ENCODE assay signal across 8 cellular contexts in the genomic region with DNA sequence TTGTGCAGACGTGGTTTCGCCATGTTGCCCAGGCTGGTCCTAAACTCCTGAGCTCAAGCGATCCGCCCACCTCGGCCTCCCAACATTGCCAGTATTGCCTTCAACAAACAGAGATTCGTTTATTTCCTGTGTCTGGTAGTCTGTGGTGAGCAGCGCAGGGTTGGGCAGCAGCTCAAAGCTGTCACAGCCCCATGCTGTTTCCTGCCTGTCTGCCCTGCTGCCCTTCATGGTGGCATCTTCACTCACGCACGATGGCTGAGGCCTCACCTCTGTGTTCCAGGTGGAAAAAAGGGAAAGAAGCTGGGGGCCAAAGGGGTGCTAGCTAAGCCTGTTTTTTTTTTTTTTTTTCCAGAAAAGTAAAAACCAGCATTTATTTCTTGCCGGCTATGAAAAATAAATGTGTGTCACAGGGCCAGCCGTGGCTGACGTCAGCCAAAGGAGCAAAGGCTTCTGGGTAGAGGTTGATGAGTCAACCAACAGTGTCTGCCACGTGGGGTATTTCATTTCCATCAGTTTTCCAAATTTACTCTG. TPM values are rescaled to one million over a fixed set of nuclear protein-coding genes. Genes with fewer than 3 reads are reported as not detected.
DNase-seq lines count a peak whose midpoint lies in the region; ATAC-seq and TF ChIP-seq lines count a peak whose summit lies in the region.

No MANE protein-coding gene starts in this region.

- H3K4me1 ChIP-seq in DND-41 (ENCODE audit: insufficient read depth, low read length): peaks cover 30% of the 10 kb centered on the region
- H3K4me1 ChIP-seq in SJSA1 (replicated peaks): peaks cover 16% of the 10 kb centered on the region
- H3K4me1 ChIP-seq in left ventricle myocardium inferior: peaks cover 52% of the 10 kb centered on the region

- peak overlapping the region in 1 of 2 experiments; percentile 40; a peak in 2 of 4 replicates for H3K4me3 ChIP-seq in DND-41 (ENCODE audit: low read depth in 1 of 2, low read length in 2 of 2)
- H3K4me3 ChIP-seq in SJSA1: peak overlapping the region; percentile 12; the same call in 1 of the 2 replicates
- H3K4me3 ChIP-seq in left ventricle myocardium inferior: peak overlapping the region; percentile 3

- no peaks in the 10 kb centered on the region for H3K9me3 Mint-ChIP-seq in activated naive CD4-positive, alpha-beta T cell treated with anti-CD3 and anti-CD28 coated beads, Interleukin-2, amount 10 ng/mL, durations not matched to agents 7 days and 5 days

- DNase-seq in DND-41: peak; percentile 86
- DNase-seq in SJSA1 (ENCODE audit: low read depth in 1 of 2, low spot score in 2 of 2): peak; percentile 80 to 91
- peak; percentile 87 for DNase-seq in activated naive CD4-positive, alpha-beta T cell treated with anti-CD3 and anti-CD28 coated beads, Interleukin-2, amount 10 ng/mL, durations not matched to agents 7 days and 5 days
- no peak for DNase-seq in left ventricle myocardium inferior
- peak; percentile 80 for DNase-seq in stimulated activated CD4-positive, alpha-beta T cell treated with anti-CD3 and anti-CD28 coated beads, Interleukin-4, amount 100 ng/mL, for 24 hours
- DNase-seq in DMS79 (lab: John Stamatoyannopoulos, UW): no peak
- DNase-seq in iPS-NIHi11 (ENCODE audit: low spot score): no peak

- TF ChIP-seq CTCF in DND-41 (IDR thresholded peaks at IDR 0.05; ENCODE audit: borderline replicate concordance, extremely low read depth, low read length, poor library complexity, severe bottlenecking): no peak
- TF ChIP-seq CTCF in left ventricle myocardium inferior (IDR thresholded peaks at IDR 0.05; ENCODE audit: borderline replicate concordance): no peak

- peaks cover 38% of the 10 kb centered on the region for H3K36me3 Mint-ChIP-seq in activated naive CD4-positive, alpha-beta T cell treated with anti-CD3 and anti-CD28 coated beads, Interleukin-2, amount 10 ng/mL, durations not matched to agents 7 days and 5 days

- H3K79me2 ChIP-seq in DND-41 (ENCODE audit: insufficient read depth, low read length): peaks cover 74% of the 10 kb centered on the region

- CTCF ChIA-PET in activated naive CD4-positive, alpha-beta T cell treated with anti-CD3 and anti-CD28 coated beads, Interleukin-2, amount 10 ng/mL, durations not matched to agents 7 days and 5 days (lab: Charles Lee): interaction anchor here (0.7 to 6.1 kb wide), 3 partner anchors 12 to 295 kb away, joined by 3 to 36 read pairs (median 5); no protein-coding TSS in a partner anchor

- H3K4me2 ChIP-seq in DND-41 (ENCODE audit: insufficient read depth, low read length): peak overlapping the region; percentile 66

- peaks cover 58% of the 10 kb centered on the region for H3K4me1 Mint-ChIP-seq in activated naive CD4-positive, alpha-beta T cell treated with anti-CD3 and anti-CD28 coated beads, Interleukin-2, amount 10 ng/mL, durations not matched to agents 7 days and 5 days

- intact Hi-C loops in left ventricle myocardium inferior (cut with micrococcal nuclease): no loop called here

- peaks cover 39% of the 10 kb centered on the region for H3K36me3 ChIP-seq in DND-41 (ENCODE audit: insufficient read depth, low read length)
- peaks cover 23% of the 10 kb centered on the region for H3K36me3 ChIP-seq in SJSA1
- peaks cover 27% of the 10 kb centered on the region for H3K36me3 ChIP-seq in left ventricle myocardium inferior

- H3K27me3 Mint-ChIP-seq in activated naive CD4-positive, alpha-beta T cell treated with anti-CD3 and anti-CD28 coated beads, Interleukin-2, amount 10 ng/mL, durations not matched to agents 7 days and 5 days: no peaks in the 10 kb centered on the region

- no peaks in the 10 kb centered on the region for H4K20me1 ChIP-seq in DND-41 (ENCODE audit: insufficient read depth, low read length)

- peak overlapping the region; percentile 62 for H2AFZ ChIP-seq in DND-41 (ENCODE audit: low read depth, low read length)

- peak overlapping the region; percentile 83 for H3K27ac ChIP-seq in DND-41 (ENCODE audit: low read length)
- peak overlapping the region; percentile 91 for H3K27ac ChIP-seq in SJSA1
- H3K27ac ChIP-seq in left ventricle myocardium inferior (replicated peaks): peak overlapping the region; percentile 36

- H3K4me3 Mint-ChIP-seq in activated naive CD4-positive, alpha-beta T cell treated with anti-CD3 and anti-CD28 coated beads, Interleukin-2, amount 10 ng/mL, durations not matched to agents 7 days and 5 days: peak overlapping the region; percentile 72

- H3K9me3 ChIP-seq in DND-41 (ENCODE audit: insufficient read depth, low read length, severe bottlenecking) (no peaks in the 10 kb centered on the region), SJSA1 (replicated peaks) (no peaks in the 10 kb centered on the region), left ventricle myocardium inferior (replicated peaks) (no peaks in the 10 kb centered on the region)

- no peaks in the 10 kb centered on the region for H3K27me3 ChIP-seq in DND-41 (ENCODE audit: insufficient read depth, low read length, poor library complexity)
- no peaks in the 10 kb centered on the region for H3K27me3 ChIP-seq in SJSA1 (replicated peaks)
- H3K27me3 ChIP-seq in left ventricle myocardium inferior (ENCODE audit: low read depth): no peaks in the 10 kb centered on the region

- H3K27ac Mint-ChIP-seq in activated naive CD4-positive, alpha-beta T cell treated with anti-CD3 and anti-CD28 coated beads, Interleukin-2, amount 10 ng/mL, durations not matched to agents 7 days and 5 days: peak overlapping the region; percentile 100

- H3K9ac ChIP-seq in DND-41 (ENCODE audit: low read depth, low read length): peak overlapping the region; percentile 43

- ATAC-seq in DND-41 (ENCODE audit: insufficient read depth, low read depth): peak; percentile 99
- ATAC-seq in HG02610 (IDR thresholded peaks at IDR 0.05; ENCODE audit: unreplicated experiment): no peak

RNA-seq across cellular contexts. Expression of a gene that starts 28.8 kb away (rescaled TPM):
- total RNA-seq in SJSA1 (2014; rRNA removed; shearing (Covaris generic)): 10.5 and 18.5 TPM in 2 replicates
- total RNA-seq in left ventricle myocardium inferior: 16.2 TPM

RNA-seq across cellular contexts. Expression of a gene that starts 53.2 kb away (rescaled TPM):
- 45.0 and 61.6 TPM in 2 replicates for total RNA-seq in SJSA1 (2014; rRNA removed; shearing (Covaris generic))
- 76.9 TPM for total RNA-seq in left ventricle myocardium inferior

Comparison
In these comparisons a context has a peak if more than half of its experiments do, and no peak if none do; other contexts are left out.
1. DNase-seq: peak in DND-41 (single experiment), SJSA1 (2 of 2), activated naive CD4-positive, alpha-beta T cell treated with anti-CD3 and anti-CD28 coated beads, Interleukin-2, amount 10 ng/mL, durations not matched to agents 7 days and 5 days (single experiment) and stimulated activated CD4-positive, alpha-beta T cell treated with anti-CD3 and anti-CD28 coated beads, Interleukin-4, amount 100 ng/mL, for 24 hours (single experiment); none in left ventricle myocardium inferior (single experiment), DMS79 (single experiment) and iPS-NIHi11 (single experiment).
2. H3K27ac ChIP-seq: peak in every context shown above with its lines; median percentile 91 in SJSA1; 83 in DND-41; 36 in left ventricle myocardium inferior.